22 cellular contexts compared by ENCODE assay signal in the genomic region with DNA sequence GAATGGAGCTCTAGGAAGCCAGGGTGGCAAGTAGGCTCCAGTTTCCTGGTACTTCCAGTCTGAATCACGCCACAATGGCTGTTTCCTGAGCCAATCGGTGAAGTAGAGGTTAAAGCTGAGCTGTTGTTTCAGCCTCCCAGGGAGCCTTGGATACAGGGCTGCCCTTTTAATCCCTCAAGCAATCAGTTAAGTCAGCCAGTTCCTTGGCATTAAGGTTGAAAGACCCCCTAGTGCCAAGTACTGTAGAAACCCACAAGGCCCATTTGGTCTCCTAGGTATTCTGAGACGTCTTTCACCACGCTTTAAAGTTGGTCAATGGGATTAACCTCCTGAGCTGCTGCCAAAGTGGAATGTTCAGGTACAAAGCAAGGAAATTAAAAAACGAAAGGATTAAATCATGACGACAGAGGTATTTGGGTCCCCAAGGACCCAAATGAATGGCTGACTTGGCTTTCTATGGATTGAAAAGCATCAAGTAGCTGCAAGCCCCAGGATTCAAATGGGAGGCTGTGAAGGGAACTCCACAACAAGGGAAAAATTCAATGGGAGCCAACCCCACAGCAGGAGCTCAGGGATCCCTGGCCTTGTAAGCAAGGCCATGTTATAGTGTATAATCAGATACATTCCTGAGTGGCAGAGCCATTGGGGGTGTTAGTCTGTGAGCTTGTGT.
DNase-seq lines count a peak whose midpoint lies in the region; TF ChIP-seq lines count a peak whose summit lies in the region.
"Had no signal": no experiment of that assay in that cellular context is flagged by ENCODE, and none has a peak within 500 bp of the region (broad histone marks: within the 10 kb centered on the region; RNA-seq: fewer than 3 reads in every experiment).

No MANE protein-coding gene starts in this region.

- POLR2A ChIA-PET in A673 (lab: Charles Lee; ENCODE audit: low non-redundant PET): no interaction called here

- H3K27me3 Mint-ChIP-seq in type B pancreatic cell: no peaks in the 10 kb centered on the region
- H3K27me3 Mint-ChIP-seq: activated CD8-positive, alpha-beta memory T cell treated with anti-CD3 and anti-CD28 coated beads, Interleukin-2, amount 10 ng/mL, durations not matched to agents 7 days and 5 days; activated naive CD8-positive, alpha-beta T cell; stimulated activated memory B cell treated with anti-CD40 and anti-IgM and Interleukin-4, amounts not matched to agents 10 μg/mL and 1 μg/mL and 100 μg/mL, for 72 hours had no signal

- DNase-seq in M059J (ENCODE audit: low read depth) (peak; percentile 72), choroid plexus epithelial cell (ENCODE audit: low read depth) (peak; percentile 33), medulla oblongata (ENCODE audit: extremely low spot score) (peak; percentile 2), type B pancreatic cell (ENCODE audit: extremely low spot score, unreplicated experiment) (no peak), NCI-H1694 (lab: John Stamatoyannopoulos, UW) (no peak), A673 (ENCODE audit: low spot score) (no peak), mammary epithelial cell (no peak)
- DNase-seq: activated CD4-positive, alpha-beta T cell treated with anti-CD3 and anti-CD28 coated beads for 4 hours; activated CD8-positive, alpha-beta memory T cell treated with anti-CD3 and anti-CD28 coated beads, Interleukin-2, amount 10 ng/mL, durations not matched to agents 7 days and 5 days; body of pancreas; CD8-positive, alpha-beta T cell; KG1; left cardiac atrium; natural killer cell; NCI-H146; PC-3; SHP77; stimulated activated CD4-positive, alpha-beta T cell treated with anti-CD3 and anti-CD28 coated beads, Interleukin-1b, Interleukin-23, amount 100 ng/mL, for 48 hours had no signal

- no peak overlapping the region for H3K9ac ChIP-seq in mammary epithelial cell (ENCODE audit: insufficient read depth, low read length)

- CTCF ChIA-PET in A673 (lab: Charles Lee): no interaction called here
- CTCF ChIA-PET in mammary epithelial cell (lab: Charles Lee; ENCODE audit: low non-redundant PET): no interaction called here

- TF ChIP-seq CTCF in choroid plexus epithelial cell (conservative IDR thresholded peaks at IDR 0.05; ENCODE audit: low read depth, low read length): no peak
- no peak for TF ChIP-seq CTCF in type B pancreatic cell (conservative IDR thresholded peaks at IDR 0.05)
- no peak for TF ChIP-seq CTCF in A673 (conservative IDR thresholded peaks at IDR 0.05; ENCODE audit: low read depth, low read length)
- no peak for TF ChIP-seq CTCF in mammary epithelial cell (conservative IDR thresholded peaks at IDR 0.05 in 1 of 2, IDR thresholded peaks at IDR 0.05 in 1 of 2; ENCODE audit: extremely low read depth in 1 of 2, insufficient read depth in 1 of 2, low read depth in 1 of 2, low read length in 2 of 2)

- intact Hi-C loops in A673 (cut with micrococcal nuclease; ENCODE audit: unreplicated experiment) (no loop called here), mammary epithelial cell (cut with micrococcal nuclease) (no loop called here)

- peaks cover 4% of the 10 kb centered on the region for H3K36me3 Mint-ChIP-seq in type B pancreatic cell
- H3K36me3 Mint-ChIP-seq: activated CD8-positive, alpha-beta memory T cell treated with anti-CD3 and anti-CD28 coated beads, Interleukin-2, amount 10 ng/mL, durations not matched to agents 7 days and 5 days; activated naive CD8-positive, alpha-beta T cell; CD8-positive, alpha-beta T cell; natural killer cell; stimulated activated memory B cell treated with anti-CD40 and anti-IgM and Interleukin-4, amounts not matched to agents 10 μg/mL and 1 μg/mL and 100 μg/mL, for 72 hours had no signal

- no peaks in the 10 kb centered on the region for H4K20me1 ChIP-seq in mammary epithelial cell (ENCODE audit: insufficient read depth, low read length)

- H3K4me1 Mint-ChIP-seq in type B pancreatic cell (ENCODE audit: unreplicated experiment): peaks cover 7% of the 10 kb centered on the region
- H3K4me1 Mint-ChIP-seq: activated CD8-positive, alpha-beta memory T cell treated with anti-CD3 and anti-CD28 coated beads, Interleukin-2, amount 10 ng/mL, durations not matched to agents 7 days and 5 days; natural killer cell; stimulated activated memory B cell treated with anti-CD40 and anti-IgM and Interleukin-4, amounts not matched to agents 10 μg/mL and 1 μg/mL and 100 μg/mL, for 72 hours had no signal

- no peaks in the 10 kb centered on the region for H3K36me3 ChIP-seq in A673 (ENCODE audit: insufficient read depth, low read length, poor library complexity, severe bottlenecking)
- no peaks in the 10 kb centered on the region for H3K36me3 ChIP-seq in mammary epithelial cell (ENCODE audit: insufficient read depth, low read length)
- H3K36me3 ChIP-seq: vagina had no signal

- H3K4me1 ChIP-seq in A673 (ENCODE audit: insufficient read depth, low read length, poor library complexity, severe bottlenecking) (no peaks in the 10 kb centered on the region), mammary epithelial cell (ENCODE audit: insufficient read depth, low read length) (no peaks in the 10 kb centered on the region)
- H3K4me1 ChIP-seq: body of pancreas, vagina had no signal

- H2AFZ ChIP-seq in mammary epithelial cell (ENCODE audit: low read depth, low read length): no peak overlapping the region

- no peak overlapping the region for H3K4me2 ChIP-seq in mammary epithelial cell (ENCODE audit: insufficient read depth, low read depth, low read length)

- WGBS in mammary epithelial cell (ENCODE audit: low coverage, missing lambda C conversion rate): 65% methylated on average over 5 of the region's 6 CpGs

- no peak overlapping the region for H3K27ac ChIP-seq in A673 (ENCODE audit: low read depth, low read length, poor library complexity, severe bottlenecking)
- H3K27ac ChIP-seq in mammary epithelial cell (ENCODE audit: insufficient read depth, low read depth, low read length): no peak overlapping the region
- H3K27ac ChIP-seq: body of pancreas, vagina had no signal

- peaks cover 4% of the 10 kb centered on the region for H3K27me3 ChIP-seq in A673 (replicated peaks; ENCODE audit: insufficient read depth, low read depth, low read length, poor library complexity)
- peaks cover 4% of the 10 kb centered on the region for H3K27me3 ChIP-seq in mammary epithelial cell (ENCODE audit: insufficient read depth, low read length)
- H3K27me3 ChIP-seq: body of pancreas, vagina had no signal

- no peaks in the 10 kb centered on the region for H3K9me3 Mint-ChIP-seq in type B pancreatic cell
- H3K9me3 Mint-ChIP-seq: activated T-helper 1 cell treated with anti-CD3 and anti-CD28 coated beads, Interleukin-12 subunit alpha, Interleukin-12 subunit beta, Interleukin-2, Interleukin-4 antibody, amounts not matched to agents 30 ng/mL and 10 ng/mL and 1 ng/mL, durations not matched to agents 14 hours and 24 hours and 36 hours; CD8-positive, alpha-beta T cell; natural killer cell; stimulated activated memory B cell treated with anti-CD40 and anti-IgM and Interleukin-4, amounts not matched to agents 10 μg/mL and 1 μg/mL and 100 μg/mL, for 72 hours had no signal

- H3K9me3 ChIP-seq in A673 (ENCODE audit: low read depth, low read length, poor library complexity, severe bottlenecking) (no peaks in the 10 kb centered on the region), mammary epithelial cell (replicated peaks; ENCODE audit: insufficient read depth, low read length) (no peaks in the 10 kb centered on the region)
- H3K9me3 ChIP-seq: body of pancreas, vagina had no signal

- BruUV-seq in A673 (replicated peaks; lab: Mats Ljungman, UMichigan) (no TSS peak), mammary epithelial cell (replicated peaks; lab: Mats Ljungman, UMichigan) (no TSS peak)

- in situ Hi-C loops in mammary epithelial cell (cut with MboI; ENCODE audit: low sequenced_read_pairs in 2 of 2): no loop called here

- H3K4me3 Mint-ChIP-seq in type B pancreatic cell: no peak overlapping the region
- H3K4me3 Mint-ChIP-seq: activated CD8-positive, alpha-beta memory T cell treated with anti-CD3 and anti-CD28 coated beads, Interleukin-2, amount 10 ng/mL, durations not matched to agents 7 days and 5 days; activated naive CD8-positive, alpha-beta T cell; activated T-helper 1 cell treated with anti-CD3 and anti-CD28 coated beads, Interleukin-12 subunit alpha, Interleukin-12 subunit beta, Interleukin-2, Interleukin-4 antibody, amounts not matched to agents 30 ng/mL and 10 ng/mL and 1 ng/mL, durations not matched to agents 14 hours and 24 hours and 36 hours; CD8-positive, alpha-beta T cell; natural killer cell; stimulated activated memory B cell treated with anti-CD40 and anti-IgM and Interleukin-4, amounts not matched to agents 10 μg/mL and 1 μg/mL and 100 μg/mL, for 72 hours had no signal

- peak overlapping the region; percentile 42 for H3K27ac Mint-ChIP-seq in type B pancreatic cell
- H3K27ac Mint-ChIP-seq: activated CD8-positive, alpha-beta memory T cell treated with anti-CD3 and anti-CD28 coated beads, Interleukin-2, amount 10 ng/mL, durations not matched to agents 7 days and 5 days; activated naive CD8-positive, alpha-beta T cell; activated T-helper 1 cell treated with anti-CD3 and anti-CD28 coated beads, Interleukin-12 subunit alpha, Interleukin-12 subunit beta, Interleukin-2, Interleukin-4 antibody, amounts not matched to agents 30 ng/mL and 10 ng/mL and 1 ng/mL, durations not matched to agents 14 hours and 24 hours and 36 hours; CD8-positive, alpha-beta T cell; natural killer cell; stimulated activated memory B cell treated with anti-CD40 and anti-IgM and Interleukin-4, amounts not matched to agents 10 μg/mL and 1 μg/mL and 100 μg/mL, for 72 hours had no signal

- H3K4me3 ChIP-seq in choroid plexus epithelial cell (ENCODE audit: low read depth, low read length): no peak overlapping the region
- H3K4me3 ChIP-seq in A673 (ENCODE audit: low read depth, low read length, poor library complexity, severe bottlenecking): no peak overlapping the region
- H3K4me3 ChIP-seq in mammary epithelial cell (replicated peaks in 1 of 3; ENCODE audit: insufficient read depth in 1 of 3, low read depth in 2 of 3, low read length in 3 of 3): no peak overlapping the region
- H3K4me3 ChIP-seq: body of pancreas, vagina had no signal

- dilution Hi-C loops in mammary epithelial cell (cut with HindIII; ENCODE audit: low sequenced_read_pairs): no loop called here

- H3K79me2 ChIP-seq in mammary epithelial cell (ENCODE audit: insufficient read depth, low read length): no peaks in the 10 kb centered on the region

Comparison
In these comparisons a context has a peak if more than half of its experiments do, and no peak if none do; other contexts are left out.
1. DNase-seq: peak in M059J (single experiment), choroid plexus epithelial cell (single experiment) and medulla oblongata (single experiment); none in type B pancreatic cell (single experiment), NCI-H1694 (single experiment), A673 (single experiment) and mammary epithelial cell (single experiment).